17 cellular contexts compared by ENCODE assay signal in genomic region chr10:114167985-114168384, GRCh38.
"Had no signal": no experiment of that assay in that cellular context is flagged by ENCODE, and none has a peak within 500 bp of the region (broad histone marks: within the 10 kb centered on the region; RNA-seq: fewer than 3 reads in every experiment).

No MANE protein-coding gene starts in this region.

- ATAC-seq: left ventricle myocardium superior; naive thymus-derived CD8-positive, alpha-beta T cell had no signal

- H3K9me3 ChIP-seq: colonic mucosa, prostate gland, transverse colon, vagina had no signal

- H3K36me3 ChIP-seq: breast epithelium, colonic mucosa, esophagus muscularis mucosa, prostate gland, vagina had no signal

- DNase-seq: activated CD4-positive, alpha-beta T cell treated with anti-CD3 and anti-CD28 coated beads, Interleukin-2, amount 50 U/mL, for 48 hours; activated gamma-delta T cell; activated naive CD8-positive, alpha-beta T cell treated with anti-CD3 and anti-CD28 coated beads for 36 hours; colonic mucosa; dorsolateral prefrontal cortex; hippocampal formation; left ventricle myocardium superior; mammary epithelial cell; naive thymus-derived CD8-positive, alpha-beta T cell; stimulated activated CD4-positive, alpha-beta T cell treated with anti-CD3 and anti-CD28 coated beads, Interleukin-4, amount 100 ng/mL, for 24 hours; transverse colon had no signal

- H3K27ac Mint-ChIP-seq: activated naive CD8-positive, alpha-beta T cell treated with anti-CD3 and anti-CD28 coated beads for 36 hours; stimulated activated naive CD8-positive, alpha-beta T cell treated with anti-CD3 and anti-CD28 coated beads, Interleukin-15, Interleukin-2, amounts not matched to agents 100 ng/mL and 50 ng/mL, for 24 hours had no signal

- H3K4me3 Mint-ChIP-seq: activated naive CD8-positive, alpha-beta T cell treated with anti-CD3 and anti-CD28 coated beads for 36 hours; mesothelial cell of epicardium; stimulated activated naive CD8-positive, alpha-beta T cell treated with anti-CD3 and anti-CD28 coated beads, Interleukin-15, Interleukin-2, amounts not matched to agents 100 ng/mL and 50 ng/mL, for 24 hours had no signal

- H3K4me3 ChIP-seq: breast epithelium, colonic mucosa, dorsolateral prefrontal cortex, esophagus muscularis mucosa, prostate gland, transverse colon, vagina had no signal

- H3K4me1 ChIP-seq: breast epithelium, colonic mucosa had no signal

- H3K27me3 ChIP-seq: breast epithelium, colonic mucosa, dorsolateral prefrontal cortex, esophagus muscularis mucosa, transverse colon, vagina had no signal

- H3K27ac ChIP-seq: breast epithelium, colonic mucosa, dorsolateral prefrontal cortex, esophagus muscularis mucosa, transverse colon, vagina had no signal
